ENCODE assay signal across 10 cellular contexts in genomic region chr19:4122480-4122879, GRCh38. TPM values are rescaled to one million over a fixed set of nuclear protein-coding genes. Genes with fewer than 3 reads are reported as not detected.
DNase-seq lines count a peak whose midpoint lies in the region; TF ChIP-seq lines count a peak whose summit lies in the region.
"Had no signal": no experiment of that assay in that cellular context is flagged by ENCODE, and none has a peak within 500 bp of the region (broad histone marks: within the 10 kb centered on the region; RNA-seq: fewer than 3 reads in every experiment).

No MANE protein-coding gene starts in this region.

- H3K4me3 ChIP-seq in adipocyte (ENCODE audit: low read length) (peak overlapping the region; percentile 93), kidney epithelial cell (ENCODE audit: low read depth, low read length) (peak overlapping the region; percentile 98), suprapubic skin (peak overlapping the region; percentile 79)

- peaks cover 10% of the 10 kb centered on the region for H3K36me3 ChIP-seq in adipocyte (ENCODE audit: control insufficient read depth, insufficient read depth, low read length, severe bottlenecking)
- H3K36me3 ChIP-seq in kidney epithelial cell (ENCODE audit: control insufficient read depth, insufficient read depth, low read length): peaks cover 2% of the 10 kb centered on the region
- H3K36me3 ChIP-seq in suprapubic skin: peaks cover 7% of the 10 kb centered on the region

- no peak for DNase-seq in activated T-cell treated with anti-CD3 and anti-CD28 coated beads, Interleukin-2, amount 50 U/mL, for 24 hours
- DNase-seq in activated T-cell treated with anti-CD3 and anti-CD28 coated beads, Interleukin-2, amount 50 U/mL, for 48 hours: no peak
- no peak for DNase-seq in adipocyte (ENCODE audit: low read depth)
- no peak for DNase-seq in kidney epithelial cell (ENCODE audit: low read depth)
- DNase-seq in suprapubic skin (ENCODE audit: low spot score in 2 of 2): no peak
- DNase-seq in NCI-H1694 (lab: John Stamatoyannopoulos, UW): no peak
- no peak for DNase-seq in NCI-H2029 treated with DMSO at 0.1 percent for 48 hours (lab: John Stamatoyannopoulos, UW)
- no peak for DNase-seq in dedifferentiated amniotic fluid mesenchymal stem cell (ENCODE audit: extremely low spot score)
- DNase-seq: activated CD4-positive, alpha-beta T cell treated with anti-CD3 and anti-CD28 coated beads for 48 hours had no signal

- TF ChIP-seq EP300 in suprapubic skin (IDR thresholded peaks at IDR 0.05): no peak

- H3K27me3 ChIP-seq in adipocyte (replicated peaks; ENCODE audit: control insufficient read depth, insufficient read depth, low read length) (no peaks in the 10 kb centered on the region), kidney epithelial cell (ENCODE audit: control insufficient read depth, insufficient read depth, low read length) (no peaks in the 10 kb centered on the region), suprapubic skin (no peaks in the 10 kb centered on the region)

- TF ChIP-seq CTCF in kidney epithelial cell (IDR thresholded peaks at IDR 0.05; ENCODE audit: insufficient read depth, low read length, poor library complexity, severe bottlenecking): no peak
- no peak for TF ChIP-seq CTCF in suprapubic skin (IDR thresholded peaks at IDR 0.05)

- TF ChIP-seq POLR2A in suprapubic skin (IDR thresholded peaks at IDR 0.05): no peak

- no peaks in the 10 kb centered on the region for H3K9me3 ChIP-seq in adipocyte (ENCODE audit: control insufficient read depth, low read length)
- no peaks in the 10 kb centered on the region for H3K9me3 ChIP-seq in suprapubic skin

- peak overlapping the region; percentile 87 for H3K4me3 Mint-ChIP-seq in activated T-cell treated with anti-CD3 and anti-CD28 coated beads, Interleukin-2, amount 50 U/mL, for 24 hours

- peak overlapping the region; percentile 96 for H3K27ac Mint-ChIP-seq in activated T-cell treated with anti-CD3 and anti-CD28 coated beads, Interleukin-2, amount 50 U/mL, for 24 hours

- no peak overlapping the region for H3K27ac ChIP-seq in suprapubic skin

- peaks cover 27% of the 10 kb centered on the region for H3K4me1 Mint-ChIP-seq in activated T-cell treated with anti-CD3 and anti-CD28 coated beads, Interleukin-2, amount 50 U/mL, for 24 hours (ENCODE audit: low read depth)

- H3K4me1 ChIP-seq in adipocyte (ENCODE audit: control insufficient read depth, insufficient read depth, low read length): peaks cover 29% of the 10 kb centered on the region
- H3K4me1 ChIP-seq in suprapubic skin: peaks cover 34% of the 10 kb centered on the region

- peak overlapping the region; percentile 96 for H3K9ac ChIP-seq in adipocyte (ENCODE audit: low read length)

- H3K36me3 Mint-ChIP-seq in activated T-cell treated with anti-CD3 and anti-CD28 coated beads, Interleukin-2, amount 50 U/mL, for 24 hours (ENCODE audit: low read depth): peaks cover 24% of the 10 kb centered on the region

- whole genome bisulfite sequencing in suprapubic skin: 59% methylated on average over 5 of the region's 5 CpGs

- no peaks in the 10 kb centered on the region for H3K9me3 Mint-ChIP-seq in activated T-cell treated with anti-CD3 and anti-CD28 coated beads, Interleukin-2, amount 50 U/mL, for 24 hours

- no peaks in the 10 kb centered on the region for H3K27me3 Mint-ChIP-seq in activated T-cell treated with anti-CD3 and anti-CD28 coated beads, Interleukin-2, amount 50 U/mL, for 24 hours

RNA-seq across cellular contexts. Expression of gene MAP2K2, which starts 1.4 kb away (rescaled TPM):
- total RNA-seq in kidney epithelial cell (198 and 249 TPM in 2 replicates), suprapubic skin (100 to 1,000 TPM in 1 of 4 donors, 10 to 100 TPM in 3; 88.0 to 103 (median 95.0) TPM)

RNA-seq across cellular contexts. Expression of gene CREB3L3, which starts 31.0 kb away (rescaled TPM):
- not detected in 2 replicates for total RNA-seq in kidney epithelial cell
- total RNA-seq in suprapubic skin: under 1 TPM in 1 of 4 donors, not detected in 3; 0.64 TPM
- total RNA-seq: pulmonary artery endothelial cell had no signal

RNA-seq across cellular contexts. Expression of gene ZBTB7A, which starts 55.8 kb away (rescaled TPM):
- total RNA-seq in kidney epithelial cell (39.9 and 43.3 TPM in 2 replicates), suprapubic skin (10 to 100 TPM; 60.3 to 94.2 (median 77.4) TPM)

RNA-seq across cellular contexts. Expression of gene SIRT6, which starts 59.9 kb away (rescaled TPM):
- 58.8 and 59.2 TPM in 2 replicates for total RNA-seq in kidney epithelial cell
- total RNA-seq in suprapubic skin: 10 to 100 TPM; 28.1 to 45.7 (median 31.8) TPM
